ENCODE assay signal across 8 cellular contexts in the genomic region with DNA sequence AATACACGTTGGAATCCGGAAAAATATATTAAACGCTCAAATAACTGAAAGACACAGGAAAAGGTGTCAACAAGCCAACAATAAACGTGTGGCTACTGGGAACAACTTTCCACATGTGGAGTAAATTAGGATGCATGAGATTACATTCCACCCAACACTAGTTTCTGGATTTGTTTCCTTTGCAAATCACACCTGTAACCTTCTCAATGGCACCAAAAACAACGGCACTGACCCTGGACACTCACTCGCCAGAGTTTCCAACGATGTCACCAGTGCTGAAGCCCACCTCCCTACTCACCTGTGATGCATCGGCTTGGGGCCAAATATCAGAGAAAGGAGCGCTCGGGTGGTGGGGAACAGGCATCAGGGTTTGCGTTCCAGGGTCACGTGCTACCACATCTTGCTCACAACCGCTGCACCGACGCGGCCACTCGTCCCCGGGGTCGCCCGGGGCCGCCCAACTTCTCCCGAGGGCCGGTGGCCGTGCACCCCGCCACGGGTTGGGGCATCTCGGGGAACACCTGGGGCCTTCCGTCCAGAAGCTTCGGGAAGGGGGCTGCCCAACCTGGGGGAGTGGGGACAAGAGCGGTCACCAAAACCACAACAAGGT. TPM values are rescaled to one million over a fixed set of nuclear protein-coding genes. Genes with fewer than 3 reads are reported as not detected.
DNase-seq lines count a peak whose midpoint lies in the region; ATAC-seq and TF ChIP-seq lines count a peak whose summit lies in the region.

No MANE protein-coding gene starts in this region.

- CTCF ChIA-PET in AG04449 (lab: Yijun Ruan, JAX) = no interaction called here

- no peaks in the 10 kb centered on the region for H3K27me3 ChIP-seq in adipocyte (replicated peaks; ENCODE audit: control insufficient read depth, insufficient read depth, low read length)
- H3K27me3 ChIP-seq in iPS-15b (ENCODE audit: control insufficient read depth, insufficient read depth, low read length) = peaks cover 4% of the 10 kb centered on the region
- H3K27me3 ChIP-seq in skeletal muscle tissue (ENCODE audit: control insufficient read depth in 3 of 3, insufficient read depth in 3 of 3, low read length in 3 of 3) = no peaks in the 10 kb centered on the region

- ATAC-seq in GM18519 (IDR thresholded peaks at IDR 0.05; ENCODE audit: low FRiP score, unreplicated experiment) (peak; percentile 1), HG03066 (IDR thresholded peaks at IDR 0.05; ENCODE audit: low read depth, unreplicated experiment) (peak; percentile 25)

- TF ChIP-seq CTCF in AG04449 (IDR thresholded peaks at IDR 0.05; ENCODE audit: insufficient read depth, low read length, missing control alignments) = no peak

- H3K9ac ChIP-seq in adipocyte (ENCODE audit: low read length) (peak overlapping the region; percentile 96), iPS-15b (ENCODE audit: low read depth, low read length) (peak overlapping the region; percentile 57), skeletal muscle tissue (ENCODE audit: low read depth in 1 of 3, low read length in 3 of 3) (peak overlapping the region; percentile 81 to 85 (median 82))

- H3K9me3 ChIP-seq in adipocyte (ENCODE audit: control insufficient read depth, low read length) (no peaks in the 10 kb centered on the region), iPS-15b (ENCODE audit: control insufficient read depth, insufficient read depth, low read length) (no peaks in the 10 kb centered on the region), skeletal muscle tissue (ENCODE audit: control insufficient read depth in 3 of 3, low read length in 3 of 3) (no peaks in the 10 kb centered on the region)

- H3K4me3 ChIP-seq in AG04449 (ENCODE audit: low read depth, low read length) (peak overlapping the region; percentile 86), adipocyte (ENCODE audit: low read length) (peak overlapping the region; percentile 89), iPS-15b (ENCODE audit: low read depth, low read length) (peak overlapping the region; percentile 80), skeletal muscle tissue (ENCODE audit: low read length in 3 of 3) (peak overlapping the region; percentile 80 to 92 (median 85))

- peaks cover 17% of the 10 kb centered on the region for H3K36me3 ChIP-seq in adipocyte (ENCODE audit: control insufficient read depth, insufficient read depth, low read length, severe bottlenecking)
- H3K36me3 ChIP-seq in iPS-15b (ENCODE audit: control insufficient read depth, insufficient read depth, low read length) = peaks cover 6% of the 10 kb centered on the region
- peaks cover 5 to 10% (median 9%) of the 10 kb centered on the region in 3 donors for H3K36me3 ChIP-seq in skeletal muscle tissue (ENCODE audit: control insufficient read depth in 3 of 3, insufficient read depth in 3 of 3, low read length in 3 of 3)

- H3K4me1 ChIP-seq in adipocyte (ENCODE audit: control insufficient read depth, insufficient read depth, low read length) (peaks cover 33% of the 10 kb centered on the region), iPS-15b (ENCODE audit: control insufficient read depth, insufficient read depth, low read length) (peaks cover 3% of the 10 kb centered on the region), skeletal muscle tissue (ENCODE audit: control insufficient read depth in 3 of 3, insufficient read depth in 3 of 3, low read length in 3 of 3) (peaks cover 18 to 23% (median 22%) of the 10 kb centered on the region in 3 donors)

- POLR2A ChIA-PET in AG04449 (lab: Yijun Ruan, JAX) = no interaction called here

- no peak for DNase-seq in AG04449 (ENCODE audit: low read depth, low spot score)
- peak; percentile 53 for DNase-seq in OCI-M1 (lab: John Stamatoyannopoulos, UW)
- peak; percentile 52 for DNase-seq in adipocyte (ENCODE audit: low read depth)
- DNase-seq in SHP77 treated with DMSO at 0.1 percent for 48 hours (lab: John Stamatoyannopoulos, UW) = no peak

- peak overlapping the region; percentile 9 for H3K27ac ChIP-seq in skeletal muscle tissue (ENCODE audit: low read depth, low read length)

RNA-seq across cellular contexts. Expression of gene PRDM4, which starts 0.6 kb away (rescaled TPM):
- total RNA-seq in skeletal muscle tissue = 9.9 TPM

RNA-seq across cellular contexts. Expression of gene ASCL4, which starts 14.2 kb away (rescaled TPM):
- total RNA-seq in skeletal muscle tissue = not detected

Comparison
In these comparisons a context has a peak if more than half of its experiments do, and no peak if none do; other contexts are left out.
1. DNase-seq: peak in OCI-M1 (single experiment) and adipocyte (single experiment); none in AG04449 (single experiment) and SHP77 treated with DMSO at 0.1 percent for 48 hours (single experiment).
2. Peak in every context shown above with its lines, with median percentiles within 50 percentile points of each other: H3K4me3 ChIP-seq and H3K9ac ChIP-seq.